ENCODE assay signal across 8 cellular contexts in the genomic region with DNA sequence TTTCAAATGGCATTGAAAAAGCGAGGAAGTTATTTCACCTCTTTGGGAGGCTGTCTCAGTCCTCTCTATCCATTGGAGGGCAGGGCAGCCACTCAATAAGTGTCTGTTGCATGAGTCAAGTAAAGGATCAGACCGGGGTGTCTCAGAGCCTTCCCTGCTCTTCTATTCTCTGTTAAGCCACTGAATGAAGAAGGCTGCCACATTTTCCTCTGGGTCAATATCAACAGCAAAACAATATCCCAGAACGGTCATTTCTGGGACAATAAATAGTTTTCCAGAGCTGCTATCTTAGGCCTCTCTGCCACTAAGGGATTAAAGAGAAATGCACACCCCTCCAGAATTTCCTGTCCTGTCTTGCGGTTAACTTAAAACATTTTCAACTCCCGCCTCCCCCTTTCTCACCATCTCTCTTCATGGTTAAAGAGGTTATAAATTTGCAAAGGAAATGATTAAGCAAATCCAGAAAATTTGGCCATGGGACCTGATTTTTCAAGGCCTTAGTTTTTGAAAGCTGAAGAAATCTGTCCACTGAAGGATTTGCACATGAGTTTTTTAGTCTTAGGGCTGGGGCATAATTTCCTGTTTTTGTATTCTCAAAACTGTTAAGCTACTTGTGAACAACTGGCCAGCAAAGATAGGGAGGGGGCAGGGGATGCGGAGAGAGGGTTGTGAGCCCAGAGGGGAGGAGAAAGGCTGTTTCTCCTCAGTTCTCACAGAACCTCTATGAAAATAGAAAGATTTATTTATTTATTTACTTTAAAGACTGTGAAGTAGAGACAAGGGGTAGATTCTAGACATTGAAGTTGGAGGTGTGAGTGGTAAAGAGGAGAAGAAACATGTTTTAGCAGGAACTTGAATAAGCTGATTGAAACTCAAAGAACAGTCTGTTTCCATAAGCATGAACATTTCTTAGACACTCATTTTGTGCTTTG.
DNase-seq lines count a peak whose midpoint lies in the region; FAIRE-seq and TF ChIP-seq lines count a peak whose summit lies in the region.

No MANE protein-coding gene starts in this region.

- no peak for TF ChIP-seq CTCF in H1 (IDR thresholded peaks at IDR 0.05; ENCODE audit: control extremely low read depth in 1 of 3, insufficient read depth in 1 of 3, low read depth in 1 of 3, low read length in 3 of 3)
- no peak for TF ChIP-seq CTCF in nephron (IDR thresholded peaks at IDR 0.05; ENCODE audit: unreplicated experiment in 3 of 3)

- no peaks in the 10 kb centered on the region for H3K27me3 Mint-ChIP-seq in nephron (ENCODE audit: low read depth)

- H3K23ac ChIP-seq in H1 (ENCODE audit: insufficient read length) = no peak overlapping the region

- H2BK120ac ChIP-seq in H1 (replicated peaks; ENCODE audit: low read depth, low read length) = no peak overlapping the region

- no peak overlapping the region for H3K4ac ChIP-seq in H1 (replicated peaks; ENCODE audit: insufficient read length, low read depth, low read length)

- no peak overlapping the region for H4K5ac ChIP-seq in H1 (ENCODE audit: insufficient read length, low read depth, low read length)

- POLR2A ChIA-PET in HEK293T (lab: Yijun Ruan, JAX) = interaction anchor here (1.2 kb wide), 1 partner anchor 343 kb away, joined by 3 read pairs; no protein-coding TSS in a partner anchor
- POLR2A ChIA-PET in H1 (lab: Charles Lee; ENCODE audit: partially characterized antibody) = interaction anchor here (0.9 to 1.8 kb wide), 7 partner anchors 7 to 352 kb away, joined by 3 to 5 read pairs (median 4); no protein-coding TSS in a partner anchor

- 59% methylated on average over 6 of the region's 6 CpGs; no CpG with 5 or more reads in 1 of the 2 experiments for WGBS in H1 (ENCODE audit: extremely low coverage in 1 of 2, insufficient coverage in 1 of 2, insufficient read length in 1 of 2, insufficient replicate concordance in 2 of 2, low coverage in 1 of 2, low lambda C conversion rate in 2 of 2, missing lambda C conversion rate in 1 of 2), 2 experiments

- H2AFZ ChIP-seq in H1 (ENCODE audit: low read length) = peak overlapping the region; percentile 91

- H3K27ac Mint-ChIP-seq in nephron = peak overlapping the region; percentile 92 to 97 (median 92)

- CTCF ChIA-PET in HEK293T (lab: Yijun Ruan, JAX) (interaction anchor here (0.9 kb wide), 2 partner anchors 17 to 354 kb away, joined by 3 read pairs; no protein-coding TSS in a partner anchor), H1 (lab: Charles Lee; ENCODE audit: partially characterized antibody) (interaction anchor here (0.5 to 8.8 kb wide), 11 partner anchors 8 to 394 kb away, joined by 3 to 102 read pairs (median 3); partner anchors contain the start of gene ZNF217)

- peak overlapping the region; percentile 92 for H2BK20ac ChIP-seq in H1 (ENCODE audit: low read length)

- DNase-seq in HEK293T (ENCODE audit: extremely low spot score) (no peak), RKO (ENCODE audit: low spot score) (peak; percentile 49), H1 (ENCODE audit: low read depth in 1 of 2, low spot score in 2 of 2) (no peak), occipital lobe (lab: John Stamatoyannopoulos, UW) (no peak), DMS153 treated with DMSO at 0.1 percent for 48 hours (lab: John Stamatoyannopoulos, UW; ENCODE audit: unreplicated experiment) (no peak)
- no peak for DNase-seq in stimulated activated CD8-positive, alpha-beta memory T cell treated with anti-CD3 and anti-CD28 coated beads, Interleukin-4, amount 100 ng/mL, for 48 hours

- H3K4me3 Mint-ChIP-seq in nephron = no peak overlapping the region

- no peaks in the 10 kb centered on the region for H3K9me3 Mint-ChIP-seq in nephron

- H3K36me3 Mint-ChIP-seq in nephron (ENCODE audit: low read depth) = no peaks in the 10 kb centered on the region

- no peak overlapping the region for H3K4me2 ChIP-seq in H1 (ENCODE audit: insufficient read depth in 1 of 2, low read depth in 2 of 2, low read length in 2 of 2)

- H3K56ac ChIP-seq in H1 (replicated peaks; ENCODE audit: insufficient read length, low read depth, low read length) = no peak overlapping the region

- peaks cover 0 to 7% (median 3%) of the 10 kb centered on the region in 4 experiments; a peak in 5 of 7 replicates for H3K4me1 ChIP-seq in H1 (replicated peaks in 1 of 4; ENCODE audit: control insufficient read depth in 3 of 4, insufficient read depth in 4 of 4, low read length in 3 of 4)

- FAIRE-seq in H1 (lab: Jason Lieb, UNC) = no peak

- no peak overlapping the region for H3K14ac ChIP-seq in H1 (ENCODE audit: insufficient read length)

- H3K18ac ChIP-seq in H1 (ENCODE audit: extremely low read depth, low read length) = no peak overlapping the region

- no peaks in the 10 kb centered on the region for H4K20me1 ChIP-seq in H1 (replicated peaks in 1 of 2; ENCODE audit: control insufficient read depth in 1 of 2, insufficient read depth in 2 of 2, low read length in 2 of 2)

- no peak overlapping the region for H2BK5ac ChIP-seq in H1 (ENCODE audit: low read depth, low read length)

- H3K23me2 ChIP-seq in H1 (ENCODE audit: low read depth, low read length) = no peaks in the 10 kb centered on the region

- H2BK12ac ChIP-seq in H1 (ENCODE audit: low read depth, low read length) = 0 out of 2 replicates have a peak overlapping the region, but pooled peaks have one; percentile 0

- no peak overlapping the region for H2BK15ac ChIP-seq in H1 (ENCODE audit: low read length)

- no peaks in the 10 kb centered on the region for H3K79me1 ChIP-seq in H1 (ENCODE audit: low read depth, low read length)

- no peak overlapping the region for H4K8ac ChIP-seq in H1 (ENCODE audit: extremely low read depth, insufficient read depth, low read length)

- no peak for TF ChIP-seq POLR2A in H1 (IDR thresholded peaks at IDR 0.05; ENCODE audit: control extremely low read depth in 1 of 2, low read depth in 2 of 2, low read length in 2 of 2)

- no peak overlapping the region for H3K27ac ChIP-seq in H1 (ENCODE audit: low read depth, low read length)

- no peak overlapping the region for H2AK5ac ChIP-seq in H1 (ENCODE audit: low read depth, low read length)

- no peaks in the 10 kb centered on the region for H3K9me3 ChIP-seq in H1 (ENCODE audit: insufficient read depth in 2 of 2, low read depth in 1 of 2, low read length in 1 of 2)

- H3K9ac ChIP-seq in H1 (replicated peaks in 1 of 4; ENCODE audit: extremely low read depth in 1 of 4, low read depth in 3 of 4, low read length in 3 of 4) = no peak overlapping the region

- H3K4me1 Mint-ChIP-seq in nephron = peaks cover 27% of the 10 kb centered on the region

- TF ChIP-seq RAD21 in H1 (IDR thresholded peaks at IDR 0.05 in 1 of 2, conservative IDR thresholded peaks at IDR 0.05 in 1 of 2; ENCODE audit: low read depth in 2 of 2, low read length in 2 of 2) = no peak

- H3K4me3 ChIP-seq in GM08714 (ENCODE audit: low read length) (peak overlapping the region; percentile 48; the same call in 1 of the 2 replicates), H1 (ENCODE audit: extremely low read depth in 1 of 4, insufficient read depth in 2 of 4, low read depth in 3 of 4, low read length in 4 of 4) (no peak overlapping the region)

- H3K36me3 ChIP-seq in H1 (ENCODE audit: control insufficient read depth in 2 of 4, insufficient read depth in 4 of 4, low read length in 3 of 4) = no peaks in the 10 kb centered on the region

- TF ChIP-seq EP300 in H1 (IDR thresholded peaks at IDR 0.05; ENCODE audit: borderline replicate concordance in 1 of 2, low read depth in 2 of 2, low read length in 2 of 2) = no peak

- H4K91ac ChIP-seq in H1 (replicated peaks; ENCODE audit: insufficient read length, low read length) = no peak overlapping the region

- H3K27me3 ChIP-seq in H1 (replicated peaks in 1 of 4; ENCODE audit: control insufficient read depth in 3 of 4, extremely low read depth in 1 of 4, insufficient read depth in 3 of 4, low read length in 3 of 4) = no peaks in the 10 kb centered on the region

- H3K79me2 ChIP-seq in H1 (ENCODE audit: control insufficient read depth in 1 of 2, insufficient read depth in 2 of 2, low read length in 2 of 2) = no peaks in the 10 kb centered on the region

TF ChIP-seq in HEK293T, 16 proteins besides CTCF, POLR2A, EP300 and RAD21:
- peak; percentile 65 for TF ChIP-seq PKNOX1 (IDR thresholded peaks at IDR 0.05)
- no peak for TF ChIP-seq FOXA1 (IDR thresholded peaks at IDR 0.05)
- no peak for TF ChIP-seq ARNT (IDR thresholded peaks at IDR 0.05)

TF ChIP-seq in H1, 55 proteins besides CTCF, POLR2A, EP300 and RAD21:
- no peak for TF ChIP-seq CBX5 (IDR thresholded peaks at IDR 0.05; ENCODE audit: low read depth, low read length)
- no peak for TF ChIP-seq ZNF274 (IDR thresholded peaks at IDR 0.05; ENCODE audit: borderline replicate concordance, extremely low read depth, low read length)
- TF ChIP-seq TAF7 (optimal IDR thresholded peaks at IDR 0.05; ENCODE audit: borderline replicate concordance, low read depth, low read length) = no peak
- no peak for TF ChIP-seq JUND (IDR thresholded peaks at IDR 0.05; ENCODE audit: low read length)
- TF ChIP-seq EZH2 (IDR thresholded peaks at IDR 0.05; ENCODE audit: low read depth, low read length, severe bottlenecking) = no peak
